Comparison of ENCODE assay signal across 8 cellular contexts in genomic region chr16:87317766-87318121, GRCh38. TPM values are rescaled to one million over a fixed set of nuclear protein-coding genes. Genes with fewer than 3 reads are reported as not detected.
DNase-seq lines count a peak whose midpoint lies in the region; ATAC-seq and TF ChIP-seq lines count a peak whose summit lies in the region.

No MANE protein-coding gene starts in this region.

- CTCF ChIA-PET in SK-N-SH (lab: Yijun Ruan, JAX), result interaction anchor here (0.6 to 1.8 kb wide), 8 partner anchors 14 to 318 kb away, joined by 3 to 5 read pairs (median 4); no protein-coding TSS in a partner anchor

- TF ChIP-seq EP300 in SK-N-SH (IDR thresholded peaks at IDR 0.05; ENCODE audit: borderline replicate concordance in 1 of 2, low read depth in 1 of 2, low read length in 1 of 2), result no peak
- TF ChIP-seq EP300 in stomach (IDR thresholded peaks at IDR 0.05), result peak; percentile 14

- H3K4me1 ChIP-seq in SK-N-SH (ENCODE audit: control insufficient read depth in 1 of 2, insufficient read depth in 2 of 2, low read depth in 1 of 2, low read length in 1 of 2) (peaks cover 0 to 7% of the 10 kb centered on the region in 2 experiments; a peak in 2 of 4 replicates), duodenal mucosa (ENCODE audit: control insufficient read depth in 1 of 2, insufficient read depth in 2 of 2, low read length in 2 of 2) (peaks cover 10 to 13% of the 10 kb centered on the region in 2 donors), stomach (peaks cover 8 to 20% (median 13%) of the 10 kb centered on the region in 4 donors)

- WGBS in SK-N-SH (ENCODE audit: low lambda C conversion rate), result 2% methylated on average over 18 of the region's 18 CpGs
- WGBS in stomach, 5 donors, result 0 to 3% (median 1%) methylated on average over 18 of the region's 18 CpGs

- no peak for TF ChIP-seq POLR2A in stomach (IDR thresholded peaks at IDR 0.05)

- ATAC-seq in HG03159 (IDR thresholded peaks at IDR 0.05; ENCODE audit: unreplicated experiment), result peak; percentile 25
- ATAC-seq in memory B cell (ENCODE audit: low read depth), result peak; percentile 8
- no peak for ATAC-seq in GM18870 (IDR thresholded peaks at IDR 0.05; ENCODE audit: unreplicated experiment)

- peak overlapping the region; percentile 85 for H3K4me2 ChIP-seq in SK-N-SH

- H3K79me2 ChIP-seq in SK-N-SH (ENCODE audit: insufficient read depth), result peaks cover 18% of the 10 kb centered on the region

- peak overlapping the region; percentile 93 for H3K4me3 Mint-ChIP-seq in memory B cell

- H3K27ac ChIP-seq in SK-N-SH (ENCODE audit: low read depth in 2 of 2, low read length in 1 of 2), result peak overlapping the region; percentile 66 to 77
- H3K27ac ChIP-seq in duodenal mucosa (ENCODE audit: low read depth, low read length), result no peak overlapping the region
- H3K27ac ChIP-seq in stomach, result peak overlapping the region; percentile 93 to 98 (median 97)

- H2AFZ ChIP-seq in SK-N-SH (ENCODE audit: low read depth), result peak overlapping the region; percentile 86; the same call in 1 of the 2 replicates

- H3K36me3 ChIP-seq in GM06990 (ENCODE audit: control insufficient read depth, insufficient read depth, low read length), result peaks cover under 1% of the 10 kb centered on the region
- peaks cover 0 to 5% of the 10 kb centered on the region in 2 experiments for H3K36me3 ChIP-seq in SK-N-SH (replicated peaks in 1 of 2; ENCODE audit: control insufficient read depth in 1 of 2, insufficient read depth in 2 of 2, low read length in 1 of 2)
- H3K36me3 ChIP-seq in duodenal mucosa (ENCODE audit: control insufficient read depth in 1 of 2, insufficient read depth in 2 of 2, low read length in 2 of 2), result peaks cover 0 to 8% of the 10 kb centered on the region in 2 donors
- peaks cover 0 to 8% (median 0%) of the 10 kb centered on the region in 4 donors for H3K36me3 ChIP-seq in stomach

- H3K9me3 Mint-ChIP-seq in memory B cell, result no peaks in the 10 kb centered on the region

- no peaks in the 10 kb centered on the region for H4K20me1 ChIP-seq in SK-N-SH (ENCODE audit: insufficient read depth)

- no peak for TF ChIP-seq RAD21 in SK-N-SH (IDR thresholded peaks at IDR 0.05; ENCODE audit: low read length)

- H3K4me1 Mint-ChIP-seq in memory B cell, result peaks cover 10% of the 10 kb centered on the region

- H3F3A ChIP-seq in SK-N-SH (replicated peaks; ENCODE audit: insufficient read depth), result peaks cover 13% of the 10 kb centered on the region

- POLR2A ChIA-PET in SK-N-SH (lab: Yijun Ruan, JAX), result interaction anchor here (0.9 to 1.7 kb wide), 4 partner anchors 33 to 70 kb away, joined by 4 to 15 read pairs (median 5); partner anchors contain the start of gene FBXO31

- intact Hi-C loops in stomach (cut with DNase I; ENCODE audit: low total_unique reads), result no loop called here

- DNase-seq in 8988T, result peak; percentile 57
- no peak for DNase-seq in GM06990 (ENCODE audit: extremely low read depth, insufficient read length)
- DNase-seq in SK-N-SH, result peak; percentile 75
- DNase-seq in memory B cell (ENCODE audit: low spot score in 2 of 2), result no peak
- DNase-seq in stomach, result peak; percentile 53

- no peaks in the 10 kb centered on the region for H3K9me2 ChIP-seq in SK-N-SH

- H3K27me3 ChIP-seq in GM06990 (replicated peaks; ENCODE audit: control insufficient read depth, insufficient read depth, low read length) (no peaks in the 10 kb centered on the region), SK-N-SH (ENCODE audit: insufficient read depth) (no peaks in the 10 kb centered on the region), duodenal mucosa (ENCODE audit: control insufficient read depth in 1 of 2, insufficient read depth in 2 of 2, low read length in 2 of 2) (no peaks in the 10 kb centered on the region), stomach (no peaks in the 10 kb centered on the region)

- H3K9ac ChIP-seq in SK-N-SH (peak overlapping the region; percentile 98), duodenal mucosa (ENCODE audit: low read depth in 1 of 2, low read length in 2 of 2) (peak overlapping the region; percentile 73 to 93)

- no peaks in the 10 kb centered on the region for H3K9me3 ChIP-seq in SK-N-SH
- no peaks in the 10 kb centered on the region for H3K9me3 ChIP-seq in duodenal mucosa (ENCODE audit: control insufficient read depth in 1 of 2, low read length in 2 of 2)
- no peaks in the 10 kb centered on the region for H3K9me3 ChIP-seq in stomach

- H3K27ac Mint-ChIP-seq in memory B cell, result peak overlapping the region; percentile 94

- H3K4me3 ChIP-seq in GM06990 (replicated peaks; ENCODE audit: low read depth, low read length), result peak overlapping the region; percentile 84
- H3K4me3 ChIP-seq in SK-N-SH (ENCODE audit: low read depth in 2 of 2, low read length in 1 of 2), result peak overlapping the region; percentile 90 to 93
- H3K4me3 ChIP-seq in duodenal mucosa (ENCODE audit: low read depth in 1 of 2, low read length in 2 of 2), result peak overlapping the region; percentile 77 to 84
- peak overlapping the region; percentile 69 to 98 (median 84) for H3K4me3 ChIP-seq in stomach

- TF ChIP-seq CTCF in GM06990 (IDR thresholded peaks at IDR 0.05; ENCODE audit: insufficient read depth, low read length, poor library complexity, severe bottlenecking), result no peak
- TF ChIP-seq CTCF in SK-N-SH (IDR thresholded peaks at IDR 0.05), result no peak
- TF ChIP-seq CTCF in stomach (IDR thresholded peaks at IDR 0.05), result no peak

- no peaks in the 10 kb centered on the region for H3K36me3 Mint-ChIP-seq in memory B cell

- H3K27me3 Mint-ChIP-seq in memory B cell, result no peaks in the 10 kb centered on the region

TF ChIP-seq in SK-N-SH, 30 proteins besides CTCF, POLR2A, EP300 and RAD21 (continues in another document):
- no peak for TF ChIP-seq MXI1 (IDR thresholded peaks at IDR 0.05; ENCODE audit: low read depth, low read length)
- no peak for TF ChIP-seq NRF1 (IDR thresholded peaks at IDR 0.05; ENCODE audit: low read depth, low read length)
- TF ChIP-seq NFIC (IDR thresholded peaks at IDR 0.05; ENCODE audit: borderline replicate concordance), result no peak
- no peak for TF ChIP-seq PBX3 (IDR thresholded peaks at IDR 0.05)
- TF ChIP-seq GATA2 (CRISPR knock-in tag; IDR thresholded peaks at IDR 0.05), result no peak
- no peak for TF ChIP-seq USF2 (IDR thresholded peaks at IDR 0.05; ENCODE audit: borderline replicate concordance, low read depth, low read length)
- TF ChIP-seq FOXJ3 (CRISPR knock-in tag; IDR thresholded peaks at IDR 0.05), result no peak
- TF ChIP-seq IRF3 (IDR thresholded peaks at IDR 0.05; ENCODE audit: low read depth, low read length), result no peak
- TF ChIP-seq MAX (IDR thresholded peaks at IDR 0.05; ENCODE audit: low read depth), result no peak
- no peak for TF ChIP-seq TAF1 (IDR thresholded peaks at IDR 0.05; ENCODE audit: borderline replicate concordance, low read depth, low read length)

RNA-seq across cellular contexts. Expression of gene C16orf95, which starts 0.6 kb away (rescaled TPM):
- 3.6 and 5.0 TPM in 2 replicates for polyA plus RNA-seq in SK-N-SH (2012; rRNA removed)
- polyA plus RNA-seq in SK-N-SH (2012; cell fraction: cytosol; rRNA removed), result 3.2 and 4.6 TPM in 2 replicates
- polyA plus RNA-seq in SK-N-SH (2012; cell fraction: nucleus; rRNA removed), result 5.0 and 5.9 TPM in 2 replicates
- total RNA-seq in stomach, result 1 to 10 TPM in 1 of 5 donors, under 1 TPM in 1, not detected in 3; 0.55 to 4.3 TPM
- 1 to 10 TPM; 2.4 to 4.9 (median 4.5) TPM for polyA plus RNA-seq in stomach

Comparison
In these comparisons a context has a peak if more than half of its experiments do, and no peak if none do; other contexts are left out.
1. DNase-seq: peak in 8988T (single experiment), SK-N-SH (single experiment) and stomach (single experiment); none in GM06990 (single experiment) and memory B cell (0 of 2).
2. Peak in every context shown above with its lines, with median percentiles within 50 percentile points of each other: H3K4me3 ChIP-seq.